ENCODE assay signal across 9 cellular contexts in the genomic region with DNA sequence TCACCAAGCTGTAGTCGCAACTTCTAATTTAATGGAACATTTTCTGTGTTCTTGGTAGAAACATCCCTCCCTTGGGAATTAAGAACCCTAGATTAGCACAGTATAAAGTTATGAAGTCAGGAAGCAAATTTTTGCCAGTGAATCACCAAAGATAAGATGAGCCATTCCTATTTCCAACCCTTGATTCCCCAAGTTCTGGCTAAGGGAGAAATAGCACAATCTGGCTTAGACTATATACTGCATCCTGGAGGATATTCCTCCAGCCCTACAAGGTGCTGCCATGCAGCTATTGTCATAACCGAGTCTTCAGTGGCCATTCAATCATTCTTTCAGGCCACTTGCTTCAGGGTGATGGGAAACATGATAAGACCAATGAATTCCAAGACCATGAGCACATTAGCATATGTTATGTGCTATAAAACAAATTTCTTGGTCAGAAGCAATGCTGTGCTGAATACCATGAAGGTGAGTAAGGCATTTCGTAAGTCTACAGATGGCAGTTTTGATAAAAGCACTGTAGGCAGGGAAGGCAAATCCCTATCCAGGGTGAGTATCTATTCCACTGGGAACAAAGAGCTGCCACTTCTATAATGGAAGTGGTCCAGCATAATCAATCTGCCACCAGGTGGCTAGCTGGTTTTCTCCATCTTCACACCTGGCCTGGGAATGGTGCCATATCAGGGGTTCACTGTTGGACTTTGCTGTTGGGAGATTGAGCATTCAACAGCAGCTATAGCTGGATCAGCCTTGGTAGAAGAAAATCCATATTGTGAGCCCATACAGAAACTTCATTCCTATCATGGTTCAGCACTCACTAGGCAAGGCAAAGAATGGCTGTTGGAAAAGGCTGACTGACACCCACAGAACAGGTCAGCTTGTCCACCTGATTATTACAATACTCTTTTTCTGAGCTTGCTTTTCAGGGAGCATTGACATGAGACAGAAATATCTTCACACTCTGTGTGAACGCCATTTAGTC. TPM values are rescaled to one million over a fixed set of nuclear protein-coding genes. Genes with fewer than 3 reads are reported as not detected.
A peak's percentile ranks its signal among the peaks of the same experiment; 100 is the strongest.
DNase-seq lines count a peak whose midpoint lies in the region; ATAC-seq, FAIRE-seq and TF ChIP-seq lines count a peak whose summit lies in the region.
"Had no signal": no experiment of that assay in that cellular context is flagged by ENCODE, and none has a peak within 500 bp of the region (broad histone marks: within the 10 kb centered on the region; RNA-seq: fewer than 3 reads in every experiment).

No MANE protein-coding gene starts in this region.

- POLR2A ChIA-PET in BJ (lab: Charles Lee): interaction anchor here (0.5 kb wide), 1 partner anchor 160 kb away, joined by 3 read pairs; no protein-coding TSS in a partner anchor

- in situ Hi-C loops in astrocyte of the cerebellum (cut with HindIII; ENCODE audit: low sequenced_read_pairs): no loop called here
- in situ Hi-C loops in transverse colon (cut with MboI; ENCODE audit: low pct_ligation_motif_present in 1 of 4, low pct_unique_long_range_greater_than_20kb in 1 of 4, low sequenced_read_pairs in 3 of 4): loop anchor here in 1 of 4 donors (10.0 kb wide), 1 partner anchor 85 kb away; no protein-coding TSS in a partner anchor

- no peaks in the 10 kb centered on the region for H3K9me3 ChIP-seq in transverse colon

- H3K4me1 ChIP-seq in transverse colon: no peaks in the 10 kb centered on the region

- H3K27ac ChIP-seq in transverse colon: no peak overlapping the region

- TF ChIP-seq EP300 in Ishikawa (IDR thresholded peaks at IDR 0.05; ENCODE audit: borderline replicate concordance) (no peak), transverse colon (IDR thresholded peaks at IDR 0.05; ENCODE audit: low read depth) (no peak)

- no peaks in the 10 kb centered on the region for H3K36me3 ChIP-seq in BJ (ENCODE audit: control insufficient read depth, insufficient read depth, low read length)
- H3K36me3 ChIP-seq in kidney epithelial cell (ENCODE audit: control insufficient read depth, insufficient read depth, low read length): no peaks in the 10 kb centered on the region
- H3K36me3 ChIP-seq in transverse colon: no peaks in the 10 kb centered on the region

- no peak for ATAC-seq in HG03565 (IDR thresholded peaks at IDR 0.05; ENCODE audit: unreplicated experiment)

- no peak overlapping the region for H3K4me3 ChIP-seq in BJ (ENCODE audit: low read depth, low read length)
- no peak overlapping the region for H3K4me3 ChIP-seq in astrocyte of the cerebellum (ENCODE audit: low read depth, low read length)
- H3K4me3 ChIP-seq in kidney epithelial cell (ENCODE audit: low read depth, low read length): no peak overlapping the region
- H3K4me3 ChIP-seq in transverse colon: no peak overlapping the region

- TF ChIP-seq POLR2A in transverse colon (IDR thresholded peaks at IDR 0.05): no peak

- TF ChIP-seq CTCF in BJ (IDR thresholded peaks at IDR 0.05; ENCODE audit: insufficient read depth, low read depth, low read length) (no peak), astrocyte of the cerebellum (IDR thresholded peaks at IDR 0.05; ENCODE audit: low read depth, low read length, missing control alignments) (no peak), kidney epithelial cell (IDR thresholded peaks at IDR 0.05; ENCODE audit: insufficient read depth, low read length, poor library complexity, severe bottlenecking) (no peak), transverse colon (IDR thresholded peaks at IDR 0.05) (no peak)

- CTCF ChIA-PET in BJ (lab: Yijun Ruan, JAX): interaction anchor here (0.8 to 2.1 kb wide), 7 partner anchors 10 to 160 kb away, joined by 3 to 9 read pairs (median 3); no protein-coding TSS in a partner anchor

- no peak for TF ChIP-seq RAD21 in Ishikawa (IDR thresholded peaks at IDR 0.05; ENCODE audit: low read depth)

- 87 to 94% methylated on average over 2 to 4 of the region's 4 CpGs for WGBS in transverse colon (ENCODE audit: low coverage in 1 of 2), 2 donors

- DNase-seq in BJ (ENCODE audit: low read depth) (peak; percentile 95), astrocyte of the cerebellum (ENCODE audit: low read depth) (peak; percentile 40), kidney epithelial cell (ENCODE audit: low read depth) (peak; percentile 74), transverse colon (no peak), frontal cortex (ENCODE audit: low spot score in 2 of 2) (no peak)
- no peak for DNase-seq in stimulated activated CD4-positive, alpha-beta T cell treated with anti-CD3 and anti-CD28 coated beads, Interleukin-2, amount 100 ng/mL, for 24 hours
- DNase-seq: GDM1 had no signal

- no peaks in the 10 kb centered on the region; the same call in 1 of the 2 replicates for H3K27me3 ChIP-seq in BJ (ENCODE audit: control insufficient read depth, insufficient read depth, low read length)
- no peaks in the 10 kb centered on the region for H3K27me3 ChIP-seq in kidney epithelial cell (ENCODE audit: control insufficient read depth, insufficient read depth, low read length)
- no peaks in the 10 kb centered on the region for H3K27me3 ChIP-seq in transverse colon

- intact Hi-C loops in transverse colon (cut with DNase I; ENCODE audit: low total_unique reads): no loop called here

- no peak for FAIRE-seq in frontal cortex (lab: Jason Lieb, UNC)

TF ChIP-seq in Ishikawa, 13 proteins besides CTCF, POLR2A, EP300 and RAD21:
- TF ChIP-seq TEAD4 (IDR thresholded peaks at IDR 0.05) (peak; percentile 60; the same call in 1 of the 2 replicates), TCF12 (IDR thresholded peaks at IDR 0.05; ENCODE audit: low read depth) (no peak)

RNA-seq across cellular contexts. Expression of gene ARL15, which starts 19.6 kb away (rescaled TPM):
- polyA plus RNA-seq in BJ (2011; rRNA removed): 11.9 and 16.0 TPM in 2 replicates
- 17.1 and 30.0 TPM in 2 replicates for polyA minus RNA-seq in BJ (2011; rRNA and poly(A)+ RNA removed)
- total RNA-seq in kidney epithelial cell (9.7 and 12.0 TPM in 2 replicates), transverse colon (10 to 100 TPM in 3 of 4 donors, 1 to 10 TPM in 1; 9.0 to 57.1 (median 27.7) TPM), frontal cortex (123 TPM)

Comparison
In these comparisons a context has a peak if more than half of its experiments do, and no peak if none do; other contexts are left out.
1. DNase-seq: peak in BJ (single experiment), astrocyte of the cerebellum (single experiment) and kidney epithelial cell (single experiment); none in transverse colon (single experiment), frontal cortex (0 of 2) and stimulated activated CD4-positive, alpha-beta T cell treated with anti-CD3 and anti-CD28 coated beads, Interleukin-2, amount 100 ng/mL, for 24 hours (0 of 2).